31 cellular contexts compared by ENCODE assay signal in the genomic region with DNA sequence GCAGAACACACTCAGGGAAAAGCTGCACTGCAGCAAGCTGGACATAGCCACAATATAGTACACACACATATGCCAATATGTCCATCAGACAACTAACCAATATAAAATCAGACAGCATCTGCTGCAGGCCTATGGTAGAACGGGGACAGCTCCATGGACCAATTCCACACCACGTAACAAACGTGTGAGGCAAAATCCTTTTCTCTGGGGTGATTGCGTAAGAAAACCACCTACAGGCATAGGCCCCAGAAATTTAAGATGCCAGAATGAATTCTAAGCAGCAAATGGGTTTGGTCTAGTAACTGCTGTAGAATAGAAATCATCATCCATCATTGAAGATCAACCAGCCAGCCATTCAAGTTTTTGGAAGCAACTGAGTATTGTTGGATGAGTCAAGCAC.
"Had no signal": no experiment of that assay in that cellular context is flagged by ENCODE, and none has a peak within 500 bp of the region (broad histone marks: within the 10 kb centered on the region; RNA-seq: fewer than 3 reads in every experiment).

No MANE protein-coding gene starts in this region.

- H3K27ac ChIP-seq: neural progenitor cell, ovary, parathyroid adenoma, psoas muscle, skin epidermis, spleen, suprapubic skin, testis, tibial artery, transverse colon, upper lobe of right lung, uterus had no signal

- H3K4me3 Mint-ChIP-seq: natural killer cell; nephron; neural progenitor cell; stimulated activated memory B cell treated with anti-CD40 and anti-IgM and Interleukin-4, amounts not matched to agents 10 μg/mL and 1 μg/mL and 100 μg/mL, for 72 hours; stimulated activated naive CD8-positive, alpha-beta T cell treated with anti-CD3 and anti-CD28 coated beads, Interleukin-15, amount 100 ng/mL, for 72 hours; type B pancreatic cell had no signal

- H3K36me3 Mint-ChIP-seq: natural killer cell; stimulated activated memory B cell treated with anti-CD40 and anti-IgM and Interleukin-4, amounts not matched to agents 10 μg/mL and 1 μg/mL and 100 μg/mL, for 72 hours; type B pancreatic cell had no signal

- H2AFZ ChIP-seq: parathyroid adenoma had no signal

- DNase-seq: natural killer cell; occipital lobe; ovary; posterior cingulate gyrus; psoas muscle; right cardiac atrium; spleen; stimulated activated CD4-positive, alpha-beta T cell treated with anti-CD3 and anti-CD28 coated beads, Interleukin-12 subunit alpha, Interleukin-12 subunit beta, amount 100 ng/mL, for 4 hours; stimulated activated CD4-positive, alpha-beta T cell treated with anti-CD3 and anti-CD28 coated beads, Interleukin-1b, Interleukin-23, amount 100 ng/mL, for 48 hours; stimulated activated CD4-positive, alpha-beta T cell treated with anti-CD3 and anti-CD28 coated beads, Interleukin-4, amount 100 ng/mL, for 1 hour; stimulated activated CD4-positive, alpha-beta T cell treated with anti-CD3 and anti-CD28 coated beads, Interleukin-4, amount 100 ng/mL, for 4 hours; stimulated activated CD8-positive, alpha-beta memory T cell treated with anti-CD3 and anti-CD28 coated beads, Interleukin-4, amount 100 ng/mL, for 48 hours; stimulated activated naive CD4-positive, alpha-beta T cell; stimulated activated naive CD8-positive, alpha-beta T cell treated with anti-CD3 and anti-CD28 coated beads, Interleukin-15, amount 100 ng/mL, for 72 hours; stimulated activated naive CD8-positive, alpha-beta T cell treated with anti-CD3 and anti-CD28 coated beads, Interleukin-15, Interleukin-2, amounts not matched to agents 100 U/mL and 50 U/mL, for 24 hours; substantia nigra; testis; tibial artery; transverse colon; upper lobe of right lung; uterus had no signal

- H3K4me2 ChIP-seq: neural progenitor cell, smooth muscle cell had no signal

- H3K4me1 ChIP-seq: neural progenitor cell, parathyroid adenoma, psoas muscle, spleen, suprapubic skin, testis, tibial artery, transverse colon, upper lobe of right lung, uterus had no signal

- H3K27me3 ChIP-seq: neural progenitor cell, ovary, spleen, suprapubic skin, testis, tibial artery, transverse colon, upper lobe of right lung, uterus had no signal

- H3K4me1 Mint-ChIP-seq: natural killer cell; nephron; stimulated activated memory B cell treated with anti-CD40 and anti-IgM and Interleukin-4, amounts not matched to agents 10 μg/mL and 1 μg/mL and 100 μg/mL, for 72 hours; stimulated activated naive CD8-positive, alpha-beta T cell treated with anti-CD3 and anti-CD28 coated beads, Interleukin-15, amount 100 ng/mL, for 72 hours had no signal

- ATAC-seq: natural killer cell; psoas muscle; right cardiac atrium; sciatic nerve; stimulated activated memory B cell treated with anti-CD40 and anti-IgM and Interleukin-4, amounts not matched to agents 10 μg/mL and 1 μg/mL and 100 μg/mL, for 72 hours; stimulated activated naive CD8-positive, alpha-beta T cell treated with anti-CD3 and anti-CD28 coated beads, Interleukin-15, amount 100 ng/mL, for 72 hours; stimulated activated naive CD8-positive, alpha-beta T cell treated with anti-CD3 and anti-CD28 coated beads, Interleukin-15, Interleukin-2, amounts not matched to agents 100 U/mL and 50 U/mL, for 24 hours; upper lobe of right lung had no signal

- H3K9me3 ChIP-seq: ovary, psoas muscle, suprapubic skin, testis, tibial artery, transverse colon, upper lobe of right lung, uterus had no signal

- H3K27me3 Mint-ChIP-seq: progenitor cell of endocrine pancreas; stimulated activated memory B cell treated with anti-CD40 and anti-IgM and Interleukin-4, amounts not matched to agents 10 μg/mL and 1 μg/mL and 100 μg/mL, for 72 hours; stimulated activated naive CD8-positive, alpha-beta T cell treated with anti-CD3 and anti-CD28 coated beads, Interleukin-15, amount 100 ng/mL, for 72 hours; type B pancreatic cell had no signal

- H3K9ac ChIP-seq: neural progenitor cell, parathyroid adenoma had no signal

- H3K36me3 ChIP-seq: neural progenitor cell, ovary, spleen, suprapubic skin, tibial artery, transverse colon, upper lobe of right lung, uterus had no signal

- H3K27ac Mint-ChIP-seq: natural killer cell; neural progenitor cell; progenitor cell of endocrine pancreas; stimulated activated memory B cell treated with anti-CD40 and anti-IgM and Interleukin-4, amounts not matched to agents 10 μg/mL and 1 μg/mL and 100 μg/mL, for 72 hours; stimulated activated naive CD8-positive, alpha-beta T cell treated with anti-CD3 and anti-CD28 coated beads, Interleukin-15, amount 100 ng/mL, for 72 hours; type B pancreatic cell had no signal

- H3K4me3 ChIP-seq: neural progenitor cell, ovary, psoas muscle, skin epidermis, smooth muscle cell, spleen, suprapubic skin, testis, tibial artery, transverse colon, upper lobe of right lung, uterus had no signal
